In the genomic region with DNA sequence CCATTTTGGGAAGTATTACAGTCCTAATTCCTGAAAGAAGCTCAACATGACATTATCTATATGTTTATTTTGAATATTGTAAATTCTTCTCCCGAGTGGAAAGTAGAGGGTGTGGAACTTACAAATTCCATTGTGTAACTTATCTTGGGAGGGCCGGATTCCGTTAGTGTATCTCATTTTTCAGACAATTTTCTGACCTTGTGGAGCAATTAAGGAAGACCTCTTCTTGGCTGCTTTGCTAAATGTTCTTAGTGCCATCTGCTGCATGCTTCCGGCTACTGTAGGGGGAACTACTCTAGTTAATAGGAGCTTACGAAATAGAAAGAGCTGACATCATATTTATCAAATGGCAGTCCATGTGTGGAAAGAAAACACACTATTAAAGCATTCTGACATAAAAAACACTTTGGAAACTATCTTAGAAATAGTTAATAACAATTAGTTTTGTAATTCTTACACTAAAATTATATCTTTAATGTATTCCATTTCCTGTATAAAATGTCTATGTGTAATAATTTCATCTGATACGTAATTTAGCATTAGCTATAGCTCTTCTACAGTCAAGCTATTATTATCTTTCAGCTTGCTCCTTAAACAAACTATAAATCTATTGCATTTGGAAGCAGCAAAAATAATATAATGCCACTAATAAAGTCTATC, we compare ENCODE assay signal across 9 cellular contexts. TPM values are rescaled to one million over a fixed set of nuclear protein-coding genes. Genes with fewer than 3 reads are reported as not detected.
DNase-seq lines count a peak whose midpoint lies in the region; ATAC-seq and TF ChIP-seq lines count a peak whose summit lies in the region.
"Had no signal": no experiment of that assay in that cellular context is flagged by ENCODE, and none has a peak within 500 bp of the region (broad histone marks: within the 10 kb centered on the region; RNA-seq: fewer than 3 reads in every experiment).

No MANE protein-coding gene starts in this region.

- H3K4me3 ChIP-seq in A673 (ENCODE audit: low read depth, low read length, poor library complexity, severe bottlenecking) (no peak overlapping the region), right lobe of liver (no peak overlapping the region), gastroesophageal sphincter (no peak overlapping the region)
- no peak overlapping the region for H3K4me3 ChIP-seq in CD8-positive, alpha-beta memory T cell (ENCODE audit: low read length)
- H3K4me3 ChIP-seq: upper lobe of left lung had no signal

- H3K36me3 ChIP-seq in A673 (ENCODE audit: insufficient read depth, low read length, poor library complexity, severe bottlenecking) = no peaks in the 10 kb centered on the region
- no peaks in the 10 kb centered on the region for H3K36me3 ChIP-seq in right lobe of liver
- H3K36me3 ChIP-seq in gastroesophageal sphincter = no peaks in the 10 kb centered on the region
- no peaks in the 10 kb centered on the region for H3K36me3 ChIP-seq in CD8-positive, alpha-beta memory T cell (ENCODE audit: insufficient read depth, low read length)
- H3K36me3 ChIP-seq: upper lobe of left lung had no signal

- BruUV-seq in A673 (replicated peaks; lab: Mats Ljungman, UMichigan) = no TSS peak

- H3K4me1 ChIP-seq in A673 (ENCODE audit: insufficient read depth, low read length, poor library complexity, severe bottlenecking) (no peaks in the 10 kb centered on the region), right lobe of liver (no peaks in the 10 kb centered on the region), gastroesophageal sphincter (no peaks in the 10 kb centered on the region)
- no peaks in the 10 kb centered on the region for H3K4me1 ChIP-seq in CD8-positive, alpha-beta memory T cell (ENCODE audit: insufficient read depth, low read length)
- H3K4me1 ChIP-seq: upper lobe of left lung had no signal

- CTCF ChIA-PET in A673 (lab: Charles Lee) = interaction anchor here (0.6 to 2.3 kb wide), 11 partner anchors 20 to 550 kb away, joined by 3 to 16 read pairs (median 4); no protein-coding TSS in a partner anchor
- CTCF ChIA-PET in CD8-positive, alpha-beta memory T cell (lab: Charles Lee) = no interaction called here

- H3K27me3 ChIP-seq in A673 (replicated peaks; ENCODE audit: insufficient read depth, low read depth, low read length, poor library complexity) (no peaks in the 10 kb centered on the region), right lobe of liver (no peaks in the 10 kb centered on the region), gastroesophageal sphincter (no peaks in the 10 kb centered on the region)
- no peaks in the 10 kb centered on the region for H3K27me3 ChIP-seq in CD8-positive, alpha-beta memory T cell (ENCODE audit: insufficient read depth, low read length, poor library complexity, severe bottlenecking)
- H3K27me3 ChIP-seq: upper lobe of left lung had no signal

- no peak for TF ChIP-seq EP300 in gastroesophageal sphincter (IDR thresholded peaks at IDR 0.05)

- WGBS in right lobe of liver (ENCODE audit: insufficient coverage, low coverage, low lambda C conversion rate, missing lambda C conversion rate) = 13% methylated on average over 6 of the region's 6 CpGs
- 16% methylated on average over 6 of the region's 6 CpGs for WGBS in gastroesophageal sphincter (ENCODE audit: low coverage in 1 of 2), 2 donors

- DNase-seq in A673 (ENCODE audit: low spot score) = peak; percentile 86
- peak; percentile 68 for DNase-seq in NCI-H345 (lab: John Stamatoyannopoulos, UW)
- DNase-seq in amniotic epithelial cell (ENCODE audit: low read depth) = peak; percentile 90
- DNase-seq in right lobe of liver = no peak
- no peak for DNase-seq in CD8-positive, alpha-beta memory T cell
- DNase-seq: upper lobe of left lung had no signal

- intact Hi-C loops in A673 (cut with micrococcal nuclease; ENCODE audit: unreplicated experiment) = loop anchor here (5.0 kb wide), 2 partner anchors 168 to 958 kb away; no protein-coding TSS in a partner anchor
- intact Hi-C loops in right lobe of liver (cut with DNase I) = no loop called here

- no peaks in the 10 kb centered on the region for H3K36me3 Mint-ChIP-seq in CD8-positive, alpha-beta memory T cell

- peak overlapping the region in 1 of 7 donors; percentile 16 for H3K4me3 Mint-ChIP-seq in CD8-positive, alpha-beta memory T cell

- H3K27me3 Mint-ChIP-seq in CD8-positive, alpha-beta memory T cell = peaks cover 0 to 4% of the 10 kb centered on the region in 2 donors

- H3K4me1 Mint-ChIP-seq in CD8-positive, alpha-beta memory T cell = peaks cover 5 to 10% (median 6%) of the 10 kb centered on the region in 3 donors

- POLR2A ChIA-PET in A673 (lab: Charles Lee; ENCODE audit: low non-redundant PET) = no interaction called here
- POLR2A ChIA-PET in CD8-positive, alpha-beta memory T cell (lab: Charles Lee) = no interaction called here

- TF ChIP-seq CTCF in A673 (conservative IDR thresholded peaks at IDR 0.05; ENCODE audit: low read depth, low read length) (peak; percentile 74), GM12874 (IDR thresholded peaks at IDR 0.05; ENCODE audit: insufficient read depth, low read depth, low read length) (peak; percentile 37; the same call in 1 of the 2 replicates), right lobe of liver (IDR thresholded peaks at IDR 0.05) (peak; percentile 0 to 18 (median 14)), gastroesophageal sphincter (IDR thresholded peaks at IDR 0.05) (peak in 2 of 4 experiments; percentile 35 to 48)

- H3K9me3 ChIP-seq in A673 (ENCODE audit: low read depth, low read length, poor library complexity, severe bottlenecking) = no peaks in the 10 kb centered on the region
- H3K9me3 ChIP-seq in right lobe of liver = no peaks in the 10 kb centered on the region
- no peaks in the 10 kb centered on the region for H3K9me3 ChIP-seq in gastroesophageal sphincter
- H3K9me3 ChIP-seq in CD8-positive, alpha-beta memory T cell (ENCODE audit: low read length) = no peaks in the 10 kb centered on the region
- H3K9me3 ChIP-seq: upper lobe of left lung had no signal

- no peak overlapping the region for H3K27ac Mint-ChIP-seq in CD8-positive, alpha-beta memory T cell

- ATAC-seq in HG03097 (IDR thresholded peaks at IDR 0.05; ENCODE audit: low FRiP score, unreplicated experiment) = peak; percentile 86
- ATAC-seq in right lobe of liver = peak in 1 of 4 donors; percentile 37
- no peak for ATAC-seq in gastroesophageal sphincter

- H3K27ac ChIP-seq in A673 (ENCODE audit: low read depth, low read length, poor library complexity, severe bottlenecking) (no peak overlapping the region), right lobe of liver (no peak overlapping the region), gastroesophageal sphincter (no peak overlapping the region)
- H3K27ac ChIP-seq in CD8-positive, alpha-beta memory T cell (ENCODE audit: low read depth, low read length) = no peak overlapping the region
- H3K27ac ChIP-seq: upper lobe of left lung had no signal

- TF ChIP-seq POLR2A in right lobe of liver (IDR thresholded peaks at IDR 0.05) (no peak), gastroesophageal sphincter (IDR thresholded peaks at IDR 0.05) (no peak)

- H3K9me3 Mint-ChIP-seq in CD8-positive, alpha-beta memory T cell = peaks cover 0 to 6% (median 0%) of the 10 kb centered on the region in 5 donors

RNA-seq across cellular contexts. Expression of a gene that starts 41.5 kb away (rescaled TPM):
- total RNA-seq in A673 (2021) = 17.8 and 18.6 TPM in 2 replicates
- total RNA-seq in right lobe of liver = under 1 TPM in 2 of 6 experiments, not detected in 4; 0.04 to 0.11 TPM
- 1 to 10 TPM in 3 of 4 donors, under 1 TPM in 1; 0.96 to 3.4 (median 1.5) TPM for total RNA-seq in gastroesophageal sphincter
- total RNA-seq in CD8-positive, alpha-beta memory T cell = 1 to 10 TPM; 7.9 to 8.5 TPM
- polyA plus RNA-seq in CD8-positive, alpha-beta memory T cell = 0.85 TPM

Comparison
In these comparisons a context has a peak if more than half of its experiments do, and no peak if none do; other contexts are left out.
1. DNase-seq: peak in A673 (single experiment), NCI-H345 (single experiment) and amniotic epithelial cell (single experiment); none in right lobe of liver (0 of 3) and CD8-positive, alpha-beta memory T cell (0 of 5).